28 cellular contexts compared by ENCODE assay signal in the genomic region with DNA sequence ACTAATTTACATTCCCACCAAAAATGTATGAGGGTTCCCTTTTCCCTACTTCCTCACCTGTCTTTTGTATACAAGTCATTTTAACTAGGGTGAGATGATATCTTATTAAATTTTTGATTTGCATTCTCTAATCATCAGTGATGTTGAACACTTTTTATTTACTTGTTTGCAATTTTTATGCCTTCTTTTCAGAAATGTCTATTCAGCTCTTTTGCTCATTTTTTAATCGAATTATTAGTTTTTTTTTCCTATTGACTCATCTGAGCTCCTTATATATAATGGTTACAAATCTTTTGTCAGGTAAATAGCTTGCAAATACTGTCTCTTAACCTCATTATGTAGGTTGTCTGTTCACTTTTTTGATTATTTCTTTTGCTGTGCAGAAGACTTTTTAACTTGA.
"Had no signal": no experiment of that assay in that cellular context is flagged by ENCODE, and none has a peak within 500 bp of the region (broad histone marks: within the 10 kb centered on the region; RNA-seq: fewer than 3 reads in every experiment).

No MANE protein-coding gene starts in this region.

- H3K27me3 ChIP-seq: colonic mucosa, dorsolateral prefrontal cortex, esophagus muscularis mucosa, esophagus squamous epithelium, foreskin keratinocyte, gastrocnemius medialis, gastroesophageal sphincter, heart left ventricle, heart right ventricle had no signal

- ATAC-seq: effector memory CD8-positive, alpha-beta T cell; esophagus mucosa; foreskin keratinocyte; gastrocnemius medialis; gastroesophageal sphincter; heart left ventricle; heart right ventricle had no signal

- H3K36me3 ChIP-seq: colonic mucosa, esophagus muscularis mucosa, esophagus squamous epithelium, gastrocnemius medialis, gastroesophageal sphincter, heart left ventricle, heart right ventricle had no signal

- H3K4me1 ChIP-seq: colonic mucosa, esophagus muscularis mucosa, esophagus squamous epithelium, foreskin keratinocyte, gastrocnemius medialis, gastroesophageal sphincter, heart left ventricle, heart right ventricle had no signal

- H3K9me3 ChIP-seq: colonic mucosa, esophagus squamous epithelium, gastrocnemius medialis had no signal

- FAIRE-seq: colon, endometrium, endothelial cell of umbilical vein, frontal cortex had no signal

- H3K27ac ChIP-seq: colonic mucosa, coronary artery, dorsolateral prefrontal cortex, epithelial cell of prostate, esophagus muscularis mucosa, esophagus squamous epithelium, foreskin keratinocyte, gastrocnemius medialis, gastroesophageal sphincter, heart left ventricle, heart right ventricle had no signal

- DNase-seq: colonic mucosa; cortex of kidney; dermis blood vessel endothelial cell; dorsolateral prefrontal cortex; effector CD4-positive, alpha-beta T cell; effector CD8-positive, alpha-beta T cell; effector memory CD4-positive, alpha-beta T cell; effector memory CD8-positive, alpha-beta T cell; endodermal cell; erythroblast; esophagus squamous epithelium; foreskin fibroblast; foreskin keratinocyte; foreskin melanocyte; gastrocnemius medialis; glutamatergic neuron; head of caudate nucleus; heart left ventricle; heart right ventricle had no signal

- H3K4me3 ChIP-seq: colonic mucosa, coronary artery, dorsolateral prefrontal cortex, esophagus muscularis mucosa, esophagus squamous epithelium, gastrocnemius medialis, gastroesophageal sphincter, heart left ventricle, heart right ventricle had no signal
